9 cellular contexts compared by ENCODE assay signal in genomic region chr2:25293958-25294513, GRCh38. TPM values are rescaled to one million over a fixed set of nuclear protein-coding genes. Genes with fewer than 3 reads are reported as not detected.
DNase-seq lines count a peak whose midpoint lies in the region; ATAC-seq, FAIRE-seq and TF ChIP-seq lines count a peak whose summit lies in the region.
"Had no signal": no experiment of that assay in that cellular context is flagged by ENCODE, and none has a peak within 500 bp of the region (broad histone marks: within the 10 kb centered on the region; RNA-seq: fewer than 3 reads in every experiment).

No MANE protein-coding gene starts in this region.

- no peak for FAIRE-seq in D721Med (lab: Jason Lieb, UNC)

- peak in 1 of 3 donors; percentile 57 for DNase-seq in CD4-positive, CD25-positive, alpha-beta regulatory T cell
- DNase-seq in neuronal stem cell (ENCODE audit: low spot score) (no peak), NCI-H2081 (lab: John Stamatoyannopoulos, UW) (no peak), hepatocyte (ENCODE audit: low spot score) (no peak), D721Med (ENCODE audit: insufficient read length, low spot score) (no peak)
- DNase-seq: MG63 had no signal

- H3K4me3 ChIP-seq in CD4-positive, CD25-positive, alpha-beta regulatory T cell (ENCODE audit: low read depth, low read length): peak overlapping the region; percentile 48
- H3K4me3 ChIP-seq in neuronal stem cell (ENCODE audit: low read length in 2 of 2) (no peak overlapping the region), hepatocyte (no peak overlapping the region)
- H3K4me3 ChIP-seq: MG63 had no signal

- H3K4me3 Mint-ChIP-seq in CD4-positive, CD25-positive, alpha-beta regulatory T cell: peak overlapping the region; percentile 47 to 88 (median 73)

- no CpG with 5 or more reads among the region's 11 CpGs for WGBS in neuronal stem cell (ENCODE audit: extremely low coverage in 2 of 2, insufficient read length in 2 of 2, insufficient replicate concordance in 1 of 2), 2 donors
- WGBS in hepatocyte (ENCODE audit: low lambda C conversion rate, missing lambda C conversion rate): 95% methylated on average over 11 of the region's 11 CpGs

- no peak overlapping the region for H2BK120ac ChIP-seq in neuronal stem cell (ENCODE audit: low read depth, low read length)

- peak overlapping the region; percentile 89 for H3K27ac ChIP-seq in CD4-positive, CD25-positive, alpha-beta regulatory T cell (ENCODE audit: insufficient read depth, low read length, poor library complexity, severe bottlenecking)
- H3K27ac ChIP-seq in cingulate gyrus (ENCODE audit: low read depth, low read length) (peak overlapping the region; percentile 91), neuronal stem cell (replicated peaks; ENCODE audit: low read length) (no peak overlapping the region), hepatocyte (no peak overlapping the region)

- H2AK5ac ChIP-seq in neuronal stem cell (ENCODE audit: low read depth, low read length): peak overlapping the region; percentile 29

- H2BK5ac ChIP-seq in neuronal stem cell (ENCODE audit: low read length): no peak overlapping the region

- H3K4me1 ChIP-seq in CD4-positive, CD25-positive, alpha-beta regulatory T cell (ENCODE audit: control insufficient read depth, insufficient read depth, low read length, poor library complexity, severe bottlenecking): peaks cover 46% of the 10 kb centered on the region
- H3K4me1 ChIP-seq in neuronal stem cell (ENCODE audit: control insufficient read depth in 2 of 2, insufficient read depth in 1 of 2, low read depth in 1 of 2, low read length in 2 of 2): peaks cover 9 to 10% of the 10 kb centered on the region in 2 donors
- no peaks in the 10 kb centered on the region for H3K4me1 ChIP-seq in hepatocyte (ENCODE audit: insufficient read depth)

- H3K4me1 Mint-ChIP-seq in CD4-positive, CD25-positive, alpha-beta regulatory T cell: peaks cover 10 to 63% (median 31%) of the 10 kb centered on the region in 4 donors

- H3K36me3 Mint-ChIP-seq in CD4-positive, CD25-positive, alpha-beta regulatory T cell: peaks cover 19% of the 10 kb centered on the region

- H3K14ac ChIP-seq in neuronal stem cell (ENCODE audit: low read length): no peak overlapping the region

- H3K27me3 ChIP-seq in CD4-positive, CD25-positive, alpha-beta regulatory T cell (ENCODE audit: control insufficient read depth, insufficient read depth, low read length): no peaks in the 10 kb centered on the region
- H3K27me3 ChIP-seq in neuronal stem cell (ENCODE audit: control insufficient read depth in 3 of 3, insufficient read depth in 3 of 3, low read depth in 1 of 3, low read length in 3 of 3) (no peaks in the 10 kb centered on the region), hepatocyte (no peaks in the 10 kb centered on the region)
- H3K27me3 ChIP-seq: MG63 had no signal

- no peak overlapping the region for H2BK12ac ChIP-seq in neuronal stem cell (ENCODE audit: low read length)

- no peaks in the 10 kb centered on the region for H3K9me2 ChIP-seq in hepatocyte (replicated peaks; ENCODE audit: insufficient read depth)

- H3K36me3 ChIP-seq in CD4-positive, CD25-positive, alpha-beta regulatory T cell (ENCODE audit: control insufficient read depth, insufficient read depth, low read length): peaks cover 10% of the 10 kb centered on the region
- no peaks in the 10 kb centered on the region for H3K36me3 ChIP-seq in neuronal stem cell (replicated peaks in 1 of 2; ENCODE audit: control insufficient read depth in 2 of 2, insufficient read depth in 2 of 2, low read length in 2 of 2)
- no peaks in the 10 kb centered on the region for H3K36me3 ChIP-seq in hepatocyte (replicated peaks; ENCODE audit: insufficient read depth, low read depth)
- H3K36me3 ChIP-seq: MG63 had no signal

- no peak overlapping the region for H2BK15ac ChIP-seq in neuronal stem cell (ENCODE audit: low read length)

- TF ChIP-seq CTCF in hepatocyte (IDR thresholded peaks at IDR 0.05; ENCODE audit: poor library complexity) (no peak), D721Med (IDR thresholded peaks at IDR 0.05; ENCODE audit: insufficient read depth, missing control alignments) (no peak)

- H3K27ac Mint-ChIP-seq in CD4-positive, CD25-positive, alpha-beta regulatory T cell: peak overlapping the region; percentile 95 to 98 (median 98)

- H4K8ac ChIP-seq in neuronal stem cell (ENCODE audit: low read depth, low read length): no peak overlapping the region

- no peaks in the 10 kb centered on the region for H3K9me3 ChIP-seq in CD4-positive, CD25-positive, alpha-beta regulatory T cell (ENCODE audit: control insufficient read depth in 2 of 2, low read length in 2 of 2)
- H3K9me3 ChIP-seq in neuronal stem cell (replicated peaks in 1 of 2; ENCODE audit: control insufficient read depth in 2 of 2, insufficient read depth in 1 of 2, low read depth in 1 of 2, low read length in 2 of 2) (no peaks in the 10 kb centered on the region), hepatocyte (ENCODE audit: low read depth) (no peaks in the 10 kb centered on the region)
- H3K9me3 ChIP-seq: MG63 had no signal

- ATAC-seq in CD4-positive, CD25-positive, alpha-beta regulatory T cell (ENCODE audit: low read depth in 2 of 2): no peak
- ATAC-seq in HG03457 (IDR thresholded peaks at IDR 0.05; ENCODE audit: unreplicated experiment) (peak; percentile 9), HG03442 (IDR thresholded peaks at IDR 0.05; ENCODE audit: unreplicated experiment) (no peak)

- no peaks in the 10 kb centered on the region for H3K79me2 ChIP-seq in hepatocyte

- no peaks in the 10 kb centered on the region for H3K27me3 Mint-ChIP-seq in CD4-positive, CD25-positive, alpha-beta regulatory T cell

- no peaks in the 10 kb centered on the region for H3K9me3 Mint-ChIP-seq in CD4-positive, CD25-positive, alpha-beta regulatory T cell

- H3K4me2 ChIP-seq in neuronal stem cell (ENCODE audit: insufficient read depth, low read length, poor library complexity, severe bottlenecking) (no peak overlapping the region), hepatocyte (no peak overlapping the region)

- H3K4ac ChIP-seq in neuronal stem cell (ENCODE audit: low read length): no peak overlapping the region

- no peaks in the 10 kb centered on the region for H4K20me1 ChIP-seq in hepatocyte (ENCODE audit: insufficient read depth, poor library complexity, severe bottlenecking)

- H3K18ac ChIP-seq in neuronal stem cell (ENCODE audit: low read length): peak overlapping the region; percentile 1

- no peak overlapping the region for H4K91ac ChIP-seq in neuronal stem cell (ENCODE audit: low read depth, low read length, poor library complexity)

- H2AFZ ChIP-seq in neuronal stem cell (ENCODE audit: low read length) (no peak overlapping the region), hepatocyte (no peak overlapping the region)

- H3K9ac ChIP-seq in neuronal stem cell (ENCODE audit: low read depth, low read length, poor library complexity): no peak overlapping the region

- H3K79me1 ChIP-seq in neuronal stem cell (ENCODE audit: low read depth, low read length): no peaks in the 10 kb centered on the region

- no peak overlapping the region for H3K23ac ChIP-seq in neuronal stem cell (ENCODE audit: low read depth, low read length, poor library complexity)

RNA-seq across cellular contexts. Expression of gene DNMT3A, which starts 47.7 kb away (rescaled TPM):
- total RNA-seq in CD4-positive, CD25-positive, alpha-beta regulatory T cell: 81.0 TPM
- 10 to 100 TPM in 3 of 4 donors, 1 to 10 TPM in 1; 8.1 to 14.4 (median 11.9) TPM for polyA plus RNA-seq in CD4-positive, CD25-positive, alpha-beta regulatory T cell
- 47.2 TPM for polyA plus RNA-seq in neuronal stem cell (2013, experiment 1 of 2)
- polyA plus RNA-seq in neuronal stem cell (2013, experiment 2 of 2): 47.4 TPM
- total RNA-seq in hepatocyte: 43.8 and 49.5 TPM in 2 replicates
- 27.9 and 28.3 TPM in 2 replicates for polyA plus RNA-seq in hepatocyte

Comparison
In these comparisons a context has a peak if more than half of its experiments do, and no peak if none do; other contexts are left out.
1. H3K27ac ChIP-seq: peak in CD4-positive, CD25-positive, alpha-beta regulatory T cell (single experiment) and cingulate gyrus (single experiment); none in neuronal stem cell (single experiment) and hepatocyte (single experiment).